Comparison of ENCODE assay signal across 15 cellular contexts in the genomic region with DNA sequence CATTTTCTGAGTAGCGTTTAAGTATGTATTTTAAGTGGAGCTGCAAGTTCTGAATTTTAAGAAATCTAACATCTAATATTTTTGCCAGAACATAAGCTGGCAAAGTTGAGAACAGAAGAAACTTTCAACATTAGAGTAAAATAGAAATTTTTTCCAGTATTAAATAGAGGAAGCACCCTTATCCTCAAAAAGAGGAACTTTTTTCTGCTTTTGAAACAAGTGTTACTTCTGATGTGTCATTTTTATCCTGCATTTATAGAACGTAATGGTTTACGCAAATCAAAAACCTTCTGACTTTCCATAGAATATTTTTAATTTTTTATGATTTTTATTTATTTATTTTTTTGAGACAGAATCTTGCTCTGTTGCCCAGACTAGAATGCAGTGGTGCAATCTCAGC.
"Had no signal": no experiment of that assay in that cellular context is flagged by ENCODE, and none has a peak within 500 bp of the region (broad histone marks: within the 10 kb centered on the region; RNA-seq: fewer than 3 reads in every experiment).

No MANE protein-coding gene starts in this region.

- DNase-seq: activated CD4-positive, alpha-beta T cell treated with anti-CD3 and anti-CD28 coated beads for 48 hours; activated CD8-positive, alpha-beta memory T cell treated with anti-CD3 and anti-CD28 coated beads, Interleukin-2, amount 50 U/mL, for 48 hours; activated CD8-positive, alpha-beta T cell treated with anti-CD3 and anti-CD28 coated beads, Interleukin-2, amount 10 ng/mL, durations not matched to agents 7 days and 5 days; activated naive CD4-positive, alpha-beta T cell treated with Interleukin-2 at 50 U/mL for 16 hours; activated naive CD8-positive, alpha-beta T cell treated with anti-CD3 and anti-CD28 coated beads, Interleukin-2, amount 50 U/mL, for 24 hours; esophagus squamous epithelium; foreskin fibroblast; heart left ventricle; mucosa of descending colon; occipital lobe; stimulated activated CD4-positive, alpha-beta T cell treated with anti-CD3 and anti-CD28 coated beads, Interleukin-2, amount 100 ng/mL, for 24 hours; stimulated activated naive CD4-positive, alpha-beta T cell treated with Interleukin-2 at 50 U/mL for 16 hours; T-helper 9 cell had no signal

- ATAC-seq: activated CD8-positive, alpha-beta T cell treated with anti-CD3 and anti-CD28 coated beads, Interleukin-2, amount 10 ng/mL, durations not matched to agents 7 days and 5 days; activated naive CD8-positive, alpha-beta T cell treated with anti-CD3 and anti-CD28 coated beads, Interleukin-2, amount 50 U/mL, for 24 hours; heart left ventricle; mucosa of descending colon; natural killer cell treated with Interleukin-12 subunit alpha and Interleukin-12 subunit beta and Interleukin-15 and Interleukin-18, amount 100 ng/mL, for 72 hours; sciatic nerve had no signal
